Comparison of ENCODE assay signal across 1 cellular context in the genomic region with DNA sequence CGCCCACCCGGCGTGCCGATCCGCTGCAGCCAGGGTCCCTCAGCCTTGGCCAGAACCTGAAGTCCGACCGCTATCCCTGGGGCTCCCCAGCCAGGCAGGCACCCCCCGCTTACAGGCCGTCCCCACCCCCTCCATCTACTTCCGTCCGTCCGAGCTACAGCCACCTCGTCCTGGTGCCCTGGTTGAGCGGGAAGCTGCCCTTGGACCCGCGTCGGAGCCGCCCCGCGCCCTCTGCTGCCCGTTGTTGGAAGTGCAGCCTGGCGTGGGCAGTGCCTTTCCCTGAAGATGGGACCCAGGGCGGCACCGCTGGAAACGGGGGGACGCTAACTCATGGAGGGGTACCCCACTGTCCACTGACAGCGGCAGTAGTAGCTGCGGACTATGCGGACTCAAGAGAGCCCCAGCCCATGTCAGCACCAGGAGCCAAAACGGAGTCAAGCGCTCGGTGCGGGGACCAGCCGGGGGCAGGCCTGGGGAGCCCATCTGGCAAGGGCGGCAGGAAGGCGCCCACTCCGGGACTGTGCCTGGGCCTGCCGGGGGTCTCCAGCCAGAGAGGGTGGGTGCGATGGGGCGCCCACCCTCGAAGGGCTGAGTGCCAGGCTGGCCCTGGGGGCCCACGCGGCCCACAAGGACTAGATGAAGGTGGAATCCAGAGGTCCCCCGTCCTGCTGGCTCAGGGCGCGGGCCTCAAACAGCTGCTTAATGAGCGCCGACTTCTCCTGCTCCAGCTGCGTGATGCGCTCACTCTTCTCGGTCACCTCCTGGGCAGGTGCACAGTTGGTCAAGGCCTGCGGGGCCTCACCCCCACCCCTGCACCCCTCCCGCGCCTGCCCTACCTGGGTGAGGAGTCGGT.
TF ChIP-seq lines count a peak whose summit lies in the region.

No MANE protein-coding gene starts in this region.

TF ChIP-seq in HepG2, 621 proteins besides CTCF, POLR2A, EP300 and RAD21 (continued from another document and continues in another):
- TF ChIP-seq, protein P1, sequence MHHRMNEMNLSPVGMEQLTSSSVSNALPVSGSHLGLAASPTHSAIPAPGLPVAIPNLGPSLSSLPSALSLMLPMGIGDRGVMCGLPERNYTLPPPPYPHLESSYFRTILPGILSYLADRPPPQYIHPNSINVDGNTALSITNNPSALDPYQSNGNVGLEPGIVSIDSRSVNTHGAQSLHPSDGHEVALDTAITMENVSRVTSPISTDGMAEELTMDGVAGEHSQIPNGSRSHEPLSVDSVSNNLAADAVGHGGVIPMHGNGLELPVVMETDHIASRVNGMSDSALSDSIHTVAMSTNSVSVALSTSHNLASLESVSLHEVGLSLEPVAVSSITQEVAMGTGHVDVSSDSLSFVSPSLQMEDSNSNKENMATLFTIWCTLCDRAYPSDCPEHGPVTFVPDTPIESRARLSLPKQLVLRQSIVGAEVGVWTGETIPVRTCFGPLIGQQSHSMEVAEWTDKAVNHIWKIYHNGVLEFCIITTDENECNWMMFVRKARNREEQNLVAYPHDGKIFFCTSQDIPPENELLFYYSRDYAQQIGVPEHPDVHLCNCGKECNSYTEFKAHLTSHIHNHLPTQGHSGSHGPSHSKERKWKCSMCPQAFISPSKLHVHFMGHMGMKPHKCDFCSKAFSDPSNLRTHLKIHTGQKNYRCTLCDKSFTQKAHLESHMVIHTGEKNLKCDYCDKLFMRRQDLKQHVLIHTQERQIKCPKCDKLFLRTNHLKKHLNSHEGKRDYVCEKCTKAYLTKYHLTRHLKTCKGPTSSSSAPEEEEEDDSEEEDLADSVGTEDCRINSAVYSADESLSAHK (CRISPR knock-in tag; IDR thresholded peaks at IDR 0.05; ENCODE audit: borderline replicate concordance) = no peak
- TF ChIP-seq, protein P2, sequence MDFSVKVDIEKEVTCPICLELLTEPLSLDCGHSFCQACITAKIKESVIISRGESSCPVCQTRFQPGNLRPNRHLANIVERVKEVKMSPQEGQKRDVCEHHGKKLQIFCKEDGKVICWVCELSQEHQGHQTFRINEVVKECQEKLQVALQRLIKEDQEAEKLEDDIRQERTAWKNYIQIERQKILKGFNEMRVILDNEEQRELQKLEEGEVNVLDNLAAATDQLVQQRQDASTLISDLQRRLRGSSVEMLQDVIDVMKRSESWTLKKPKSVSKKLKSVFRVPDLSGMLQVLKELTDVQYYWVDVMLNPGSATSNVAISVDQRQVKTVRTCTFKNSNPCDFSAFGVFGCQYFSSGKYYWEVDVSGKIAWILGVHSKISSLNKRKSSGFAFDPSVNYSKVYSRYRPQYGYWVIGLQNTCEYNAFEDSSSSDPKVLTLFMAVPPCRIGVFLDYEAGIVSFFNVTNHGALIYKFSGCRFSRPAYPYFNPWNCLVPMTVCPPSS (IDR thresholded peaks at IDR 0.05) = no peak
- TF ChIP-seq, protein P3, sequence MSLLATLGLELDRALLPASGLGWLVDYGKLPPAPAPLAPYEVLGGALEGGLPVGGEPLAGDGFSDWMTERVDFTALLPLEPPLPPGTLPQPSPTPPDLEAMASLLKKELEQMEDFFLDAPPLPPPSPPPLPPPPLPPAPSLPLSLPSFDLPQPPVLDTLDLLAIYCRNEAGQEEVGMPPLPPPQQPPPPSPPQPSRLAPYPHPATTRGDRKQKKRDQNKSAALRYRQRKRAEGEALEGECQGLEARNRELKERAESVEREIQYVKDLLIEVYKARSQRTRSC (CRISPR knock-in tag; IDR thresholded peaks at IDR 0.05; ENCODE audit: low read depth) = no peak
- TF ChIP-seq REPIN1 (CRISPR knock-in tag; IDR thresholded peaks at IDR 0.05; ENCODE audit: borderline replicate concordance, low read depth) (no peak; the same call in 1 of the 2 replicates), SALL1 (CRISPR knock-in tag; IDR thresholded peaks at IDR 0.05) (peak; percentile 73), PRMT3 (CRISPR knock-in tag; IDR thresholded peaks at IDR 0.05; ENCODE audit: borderline replicate concordance, low read depth) (no peak), ZNF776 (CRISPR knock-in tag; IDR thresholded peaks at IDR 0.05) (no peak), HNRNPH1 (optimal IDR thresholded peaks at IDR 0.05; ENCODE audit: low read depth, low read length) (no peak), ZNF329 (CRISPR knock-in tag; IDR thresholded peaks at IDR 0.05; ENCODE audit: low read depth) (no peak), PAWR (CRISPR knock-in tag; IDR thresholded peaks at IDR 0.05; ENCODE audit: borderline replicate concordance) (no peak), ELF4 (CRISPR knock-in tag; IDR thresholded peaks at IDR 0.05; ENCODE audit: borderline replicate concordance) (no peak), ZNF788 (CRISPR knock-in tag; IDR thresholded peaks at IDR 0.05; ENCODE audit: borderline replicate concordance) (no peak; the same call in 1 of the 2 replicates), ZNF737 (CRISPR knock-in tag; IDR thresholded peaks at IDR 0.05; ENCODE audit: borderline replicate concordance) (no peak), CHD2 (IDR thresholded peaks at IDR 0.05; ENCODE audit: low read depth, low read length) (no peak), ZNF761 (CRISPR knock-in tag; conservative IDR thresholded peaks at IDR 0.05) (no peak), PITX1 (CRISPR knock-in tag; IDR thresholded peaks at IDR 0.05) (no peak), HDAC1 (CRISPR knock-in tag; IDR thresholded peaks at IDR 0.05) (peak; percentile 40; the same call in 1 of the 2 replicates), ZKSCAN1 (IDR thresholded peaks at IDR 0.05; ENCODE audit: low read length) (no peak), BHLHE40 (IDR thresholded peaks at IDR 0.05; ENCODE audit: low read length) (no peak), PHF5A (CRISPR knock-in tag; IDR thresholded peaks at IDR 0.05; ENCODE audit: low read depth, unreplicated experiment) (no peak), ZNF777 (CRISPR knock-in tag; IDR thresholded peaks at IDR 0.05) (peak; percentile 74), SATB2 (CRISPR knock-in tag; IDR thresholded peaks at IDR 0.05) (no peak), GTF2F1 (IDR thresholded peaks at IDR 0.05; ENCODE audit: low read length) (no peak), GABPB1 (CRISPR knock-in tag; IDR thresholded peaks at IDR 0.05) (peak; percentile 73), GLI4 (CRISPR knock-in tag; IDR thresholded peaks at IDR 0.05; ENCODE audit: borderline replicate concordance) (no peak), ZNF33B (CRISPR knock-in tag; IDR thresholded peaks at IDR 0.05) (no peak)
- TF ChIP-seq, protein P4, sequence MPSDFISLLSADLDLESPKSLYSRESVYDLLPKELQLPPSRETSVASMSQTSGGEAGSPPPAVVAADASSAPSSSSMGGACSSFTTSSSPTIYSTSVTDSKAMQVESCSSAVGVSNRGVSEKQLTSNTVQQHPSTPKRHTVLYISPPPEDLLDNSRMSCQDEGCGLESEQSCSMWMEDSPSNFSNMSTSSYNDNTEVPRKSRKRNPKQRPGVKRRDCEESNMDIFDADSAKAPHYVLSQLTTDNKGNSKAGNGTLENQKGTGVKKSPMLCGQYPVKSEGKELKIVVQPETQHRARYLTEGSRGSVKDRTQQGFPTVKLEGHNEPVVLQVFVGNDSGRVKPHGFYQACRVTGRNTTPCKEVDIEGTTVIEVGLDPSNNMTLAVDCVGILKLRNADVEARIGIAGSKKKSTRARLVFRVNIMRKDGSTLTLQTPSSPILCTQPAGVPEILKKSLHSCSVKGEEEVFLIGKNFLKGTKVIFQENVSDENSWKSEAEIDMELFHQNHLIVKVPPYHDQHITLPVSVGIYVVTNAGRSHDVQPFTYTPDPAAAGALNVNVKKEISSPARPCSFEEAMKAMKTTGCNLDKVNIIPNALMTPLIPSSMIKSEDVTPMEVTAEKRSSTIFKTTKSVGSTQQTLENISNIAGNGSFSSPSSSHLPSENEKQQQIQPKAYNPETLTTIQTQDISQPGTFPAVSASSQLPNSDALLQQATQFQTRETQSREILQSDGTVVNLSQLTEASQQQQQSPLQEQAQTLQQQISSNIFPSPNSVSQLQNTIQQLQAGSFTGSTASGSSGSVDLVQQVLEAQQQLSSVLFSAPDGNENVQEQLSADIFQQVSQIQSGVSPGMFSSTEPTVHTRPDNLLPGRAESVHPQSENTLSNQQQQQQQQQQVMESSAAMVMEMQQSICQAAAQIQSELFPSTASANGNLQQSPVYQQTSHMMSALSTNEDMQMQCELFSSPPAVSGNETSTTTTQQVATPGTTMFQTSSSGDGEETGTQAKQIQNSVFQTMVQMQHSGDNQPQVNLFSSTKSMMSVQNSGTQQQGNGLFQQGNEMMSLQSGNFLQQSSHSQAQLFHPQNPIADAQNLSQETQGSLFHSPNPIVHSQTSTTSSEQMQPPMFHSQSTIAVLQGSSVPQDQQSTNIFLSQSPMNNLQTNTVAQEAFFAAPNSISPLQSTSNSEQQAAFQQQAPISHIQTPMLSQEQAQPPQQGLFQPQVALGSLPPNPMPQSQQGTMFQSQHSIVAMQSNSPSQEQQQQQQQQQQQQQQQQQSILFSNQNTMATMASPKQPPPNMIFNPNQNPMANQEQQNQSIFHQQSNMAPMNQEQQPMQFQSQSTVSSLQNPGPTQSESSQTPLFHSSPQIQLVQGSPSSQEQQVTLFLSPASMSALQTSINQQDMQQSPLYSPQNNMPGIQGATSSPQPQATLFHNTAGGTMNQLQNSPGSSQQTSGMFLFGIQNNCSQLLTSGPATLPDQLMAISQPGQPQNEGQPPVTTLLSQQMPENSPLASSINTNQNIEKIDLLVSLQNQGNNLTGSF (CRISPR knock-in tag; IDR thresholded peaks at IDR 0.05) = no peak
- TF ChIP-seq, protein P5, sequence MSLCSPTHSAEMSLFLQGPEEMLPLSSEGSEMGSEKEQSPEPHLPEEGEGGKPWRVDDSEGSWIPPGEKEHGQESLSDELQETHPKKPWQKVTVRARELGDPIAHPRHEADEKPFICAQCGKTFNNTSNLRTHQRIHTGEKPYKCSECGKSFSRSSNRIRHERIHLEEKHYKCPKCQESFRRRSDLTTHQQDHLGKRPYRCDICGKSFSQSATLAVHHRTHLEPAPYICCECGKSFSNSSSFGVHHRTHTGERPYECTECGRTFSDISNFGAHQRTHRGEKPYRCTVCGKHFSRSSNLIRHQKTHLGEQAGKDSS (CRISPR knock-in tag; IDR thresholded peaks at IDR 0.05; ENCODE audit: borderline replicate concordance, low read depth) = no peak
- TF ChIP-seq, protein P6, sequence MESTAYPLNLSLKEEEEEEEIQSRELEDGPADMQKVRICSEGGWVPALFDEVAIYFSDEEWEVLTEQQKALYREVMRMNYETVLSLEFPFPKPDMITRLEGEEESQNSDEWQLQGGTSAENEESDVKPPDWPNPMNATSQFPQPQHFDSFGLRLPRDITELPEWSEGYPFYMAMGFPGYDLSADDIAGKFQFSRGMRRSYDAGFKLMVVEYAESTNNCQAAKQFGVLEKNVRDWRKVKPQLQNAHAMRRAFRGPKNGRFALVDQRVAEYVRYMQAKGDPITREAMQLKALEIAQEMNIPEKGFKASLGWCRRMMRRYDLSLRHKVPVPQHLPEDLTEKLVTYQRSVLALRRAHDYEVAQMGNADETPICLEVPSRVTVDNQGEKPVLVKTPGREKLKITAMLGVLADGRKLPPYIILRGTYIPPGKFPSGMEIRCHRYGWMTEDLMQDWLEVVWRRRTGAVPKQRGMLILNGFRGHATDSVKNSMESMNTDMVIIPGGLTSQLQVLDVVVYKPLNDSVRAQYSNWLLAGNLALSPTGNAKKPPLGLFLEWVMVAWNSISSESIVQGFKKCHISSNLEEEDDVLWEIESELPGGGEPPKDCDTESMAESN (CRISPR knock-in tag; conservative IDR thresholded peaks at IDR 0.05) = no peak
- TF ChIP-seq, protein P7, sequence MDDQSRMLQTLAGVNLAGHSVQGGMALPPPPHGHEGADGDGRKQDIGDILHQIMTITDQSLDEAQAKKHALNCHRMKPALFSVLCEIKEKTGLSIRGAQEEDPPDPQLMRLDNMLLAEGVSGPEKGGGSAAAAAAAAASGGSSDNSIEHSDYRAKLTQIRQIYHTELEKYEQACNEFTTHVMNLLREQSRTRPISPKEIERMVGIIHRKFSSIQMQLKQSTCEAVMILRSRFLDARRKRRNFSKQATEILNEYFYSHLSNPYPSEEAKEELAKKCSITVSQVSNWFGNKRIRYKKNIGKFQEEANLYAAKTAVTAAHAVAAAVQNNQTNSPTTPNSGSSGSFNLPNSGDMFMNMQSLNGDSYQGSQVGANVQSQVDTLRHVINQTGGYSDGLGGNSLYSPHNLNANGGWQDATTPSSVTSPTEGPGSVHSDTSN (CRISPR knock-in tag; IDR thresholded peaks at IDR 0.05; ENCODE audit: borderline replicate concordance) = no peak
- TF ChIP-seq, protein P8, sequence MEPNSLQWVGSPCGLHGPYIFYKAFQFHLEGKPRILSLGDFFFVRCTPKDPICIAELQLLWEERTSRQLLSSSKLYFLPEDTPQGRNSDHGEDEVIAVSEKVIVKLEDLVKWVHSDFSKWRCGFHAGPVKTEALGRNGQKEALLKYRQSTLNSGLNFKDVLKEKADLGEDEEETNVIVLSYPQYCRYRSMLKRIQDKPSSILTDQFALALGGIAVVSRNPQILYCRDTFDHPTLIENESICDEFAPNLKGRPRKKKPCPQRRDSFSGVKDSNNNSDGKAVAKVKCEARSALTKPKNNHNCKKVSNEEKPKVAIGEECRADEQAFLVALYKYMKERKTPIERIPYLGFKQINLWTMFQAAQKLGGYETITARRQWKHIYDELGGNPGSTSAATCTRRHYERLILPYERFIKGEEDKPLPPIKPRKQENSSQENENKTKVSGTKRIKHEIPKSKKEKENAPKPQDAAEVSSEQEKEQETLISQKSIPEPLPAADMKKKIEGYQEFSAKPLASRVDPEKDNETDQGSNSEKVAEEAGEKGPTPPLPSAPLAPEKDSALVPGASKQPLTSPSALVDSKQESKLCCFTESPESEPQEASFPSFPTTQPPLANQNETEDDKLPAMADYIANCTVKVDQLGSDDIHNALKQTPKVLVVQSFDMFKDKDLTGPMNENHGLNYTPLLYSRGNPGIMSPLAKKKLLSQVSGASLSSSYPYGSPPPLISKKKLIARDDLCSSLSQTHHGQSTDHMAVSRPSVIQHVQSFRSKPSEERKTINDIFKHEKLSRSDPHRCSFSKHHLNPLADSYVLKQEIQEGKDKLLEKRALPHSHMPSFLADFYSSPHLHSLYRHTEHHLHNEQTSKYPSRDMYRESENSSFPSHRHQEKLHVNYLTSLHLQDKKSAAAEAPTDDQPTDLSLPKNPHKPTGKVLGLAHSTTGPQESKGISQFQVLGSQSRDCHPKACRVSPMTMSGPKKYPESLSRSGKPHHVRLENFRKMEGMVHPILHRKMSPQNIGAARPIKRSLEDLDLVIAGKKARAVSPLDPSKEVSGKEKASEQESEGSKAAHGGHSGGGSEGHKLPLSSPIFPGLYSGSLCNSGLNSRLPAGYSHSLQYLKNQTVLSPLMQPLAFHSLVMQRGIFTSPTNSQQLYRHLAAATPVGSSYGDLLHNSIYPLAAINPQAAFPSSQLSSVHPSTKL (CRISPR knock-in tag; IDR thresholded peaks at IDR 0.05) = 0 out of 2 replicates have a peak, but pooled peaks have one; percentile 22
- TF ChIP-seq, protein P9, sequence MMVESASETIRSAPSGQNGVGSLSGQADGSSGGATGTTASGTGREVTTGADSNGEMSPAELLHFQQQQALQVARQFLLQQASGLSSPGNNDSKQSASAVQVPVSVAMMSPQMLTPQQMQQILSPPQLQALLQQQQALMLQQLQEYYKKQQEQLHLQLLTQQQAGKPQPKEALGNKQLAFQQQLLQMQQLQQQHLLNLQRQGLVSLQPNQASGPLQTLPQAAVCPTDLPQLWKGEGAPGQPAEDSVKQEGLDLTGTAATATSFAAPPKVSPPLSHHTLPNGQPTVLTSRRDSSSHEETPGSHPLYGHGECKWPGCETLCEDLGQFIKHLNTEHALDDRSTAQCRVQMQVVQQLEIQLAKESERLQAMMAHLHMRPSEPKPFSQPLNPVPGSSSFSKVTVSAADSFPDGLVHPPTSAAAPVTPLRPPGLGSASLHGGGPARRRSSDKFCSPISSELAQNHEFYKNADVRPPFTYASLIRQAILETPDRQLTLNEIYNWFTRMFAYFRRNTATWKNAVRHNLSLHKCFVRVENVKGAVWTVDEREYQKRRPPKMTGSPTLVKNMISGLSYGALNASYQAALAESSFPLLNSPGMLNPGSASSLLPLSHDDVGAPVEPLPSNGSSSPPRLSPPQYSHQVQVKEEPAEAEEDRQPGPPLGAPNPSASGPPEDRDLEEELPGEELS (CRISPR knock-in tag; IDR thresholded peaks at IDR 0.05) = no peak
